ENCODE assay signal across 24 cellular contexts in genomic region chr2:180925700-180926099, GRCh38.
"Had no signal": no experiment of that assay in that cellular context is flagged by ENCODE, and none has a peak within 500 bp of the region (broad histone marks: within the 10 kb centered on the region; RNA-seq: fewer than 3 reads in every experiment).

No MANE protein-coding gene starts in this region.

- H2AFZ ChIP-seq: hepatocyte had no signal

- H3K79me2 ChIP-seq: hepatocyte had no signal

- ATAC-seq: foreskin keratinocyte, gastroesophageal sphincter, heart left ventricle, left lung, left ventricle myocardium superior, lower lobe of right lung had no signal

- H3K9me3 Mint-ChIP-seq: immature natural killer cell, memory B cell had no signal

- H3K27me3 Mint-ChIP-seq: memory B cell had no signal

- H3K4me3 Mint-ChIP-seq: immature natural killer cell, memory B cell had no signal

- H3K27me3 ChIP-seq: dorsolateral prefrontal cortex, esophagus muscularis mucosa, foreskin keratinocyte, gastroesophageal sphincter, heart left ventricle, hepatocyte, left lung had no signal

- H3K4me1 ChIP-seq: esophagus muscularis mucosa, foreskin keratinocyte, gastroesophageal sphincter, heart left ventricle, left lung, lower lobe of right lung had no signal

- H3K27ac ChIP-seq: coronary artery, dorsolateral prefrontal cortex, esophagus muscularis mucosa, foreskin keratinocyte, gastroesophageal sphincter, heart left ventricle, hepatocyte, left lung, lower lobe of right lung had no signal

- DNase-seq: dermis blood vessel endothelial cell; dorsolateral prefrontal cortex; effector CD4-positive, alpha-beta T cell; effector memory CD4-positive, alpha-beta T cell; foreskin keratinocyte; heart left ventricle; hypothalamus; immature natural killer cell; islet precursor cell; kidney; kidney glomerular epithelial cell; left lung; left ventricle myocardium superior; lower lobe of right lung; mesendoderm; midbrain had no signal

- H3K4me1 Mint-ChIP-seq: immature natural killer cell, memory B cell had no signal

- H3K4me2 ChIP-seq: hepatocyte had no signal

- H3K36me3 Mint-ChIP-seq: immature natural killer cell, memory B cell had no signal

- H3K36me3 ChIP-seq: esophagus muscularis mucosa, gastroesophageal sphincter, heart left ventricle, left lung, lower lobe of right lung had no signal

- FAIRE-seq: colon, endothelial cell of umbilical vein, frontal cortex, kidney had no signal

- H3K9me3 ChIP-seq: esophagus muscularis mucosa, gastroesophageal sphincter, heart left ventricle, left lung, lower lobe of right lung had no signal

- H3K27ac Mint-ChIP-seq: immature natural killer cell, memory B cell had no signal

- H3K4me3 ChIP-seq: coronary artery, dorsolateral prefrontal cortex, esophagus muscularis mucosa, gastroesophageal sphincter, heart left ventricle, hepatocyte, left lung, lower lobe of right lung had no signal
